12 cellular contexts compared by ENCODE assay signal in the genomic region with DNA sequence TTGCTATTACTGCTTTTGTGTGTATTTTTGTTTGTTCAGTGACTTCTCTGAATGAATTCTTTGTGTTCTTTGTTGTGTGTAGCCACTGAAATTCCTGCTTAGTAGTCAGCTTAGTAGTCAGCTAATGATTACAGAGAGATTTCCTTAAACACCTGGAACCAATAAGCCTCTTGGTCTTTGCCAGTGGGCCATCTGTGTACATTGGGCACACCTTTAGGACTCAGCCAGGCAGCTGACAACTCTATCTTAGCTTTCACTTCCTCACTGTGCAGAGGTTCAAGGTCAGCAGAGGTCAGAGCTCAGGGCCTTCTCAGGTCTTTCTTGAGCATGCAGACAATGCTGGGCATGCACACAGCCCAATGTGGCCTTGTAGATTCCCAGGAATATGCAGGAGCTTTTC. TPM values are rescaled to one million over a fixed set of nuclear protein-coding genes. Genes with fewer than 3 reads are reported as not detected.
DNase-seq lines count a peak whose midpoint lies in the region; ATAC-seq and TF ChIP-seq lines count a peak whose summit lies in the region.
"Had no signal": no experiment of that assay in that cellular context is flagged by ENCODE, and none has a peak within 500 bp of the region (broad histone marks: within the 10 kb centered on the region; RNA-seq: fewer than 3 reads in every experiment).

No MANE protein-coding gene starts in this region.

- H3K79me2 ChIP-seq in OCI-LY7 (ENCODE audit: insufficient read depth, low read depth, low read length) (no peaks in the 10 kb centered on the region), smooth muscle cell (ENCODE audit: low read depth) (no peaks in the 10 kb centered on the region)

- H3K9me3 ChIP-seq in OCI-LY7 (ENCODE audit: low read length) (no peaks in the 10 kb centered on the region), psoas muscle (no peaks in the 10 kb centered on the region), smooth muscle cell (replicated peaks; ENCODE audit: low read depth) (no peaks in the 10 kb centered on the region)

- H3K9ac ChIP-seq in smooth muscle cell (ENCODE audit: low read depth): no peak overlapping the region

- no peak overlapping the region for H3K4me2 ChIP-seq in OCI-LY7 (ENCODE audit: low read length)
- no peak overlapping the region for H3K4me2 ChIP-seq in smooth muscle cell

- H3K27me3 ChIP-seq in psoas muscle (ENCODE audit: insufficient read depth in 3 of 3, low read length in 2 of 3) (no peaks in the 10 kb centered on the region), smooth muscle cell (ENCODE audit: low read depth) (no peaks in the 10 kb centered on the region)

- no peaks in the 10 kb centered on the region for H3K9me2 ChIP-seq in OCI-LY7 (ENCODE audit: insufficient read depth, low read length)

- TF ChIP-seq CTCF in OCI-LY7 (conservative IDR thresholded peaks at IDR 0.05; ENCODE audit: low read length) (no peak), psoas muscle (IDR thresholded peaks at IDR 0.05) (no peak), smooth muscle cell (IDR thresholded peaks at IDR 0.05; ENCODE audit: borderline replicate concordance, insufficient read depth, poor library complexity, severe bottlenecking) (no peak)

- DNase-seq in OCI-LY7 (ENCODE audit: low spot score) (peak; percentile 22), psoas muscle (no peak), smooth muscle cell (lab: John Stamatoyannopoulos, UW; ENCODE audit: unreplicated experiment) (no peak), NCI-H1694 (lab: John Stamatoyannopoulos, UW) (no peak)
- no peak for DNase-seq in activated CD8-positive, alpha-beta memory T cell treated with anti-CD3 and anti-CD28 coated beads, Interleukin-2, amount 50 U/mL, for 4 hours
- DNase-seq: activated CD8-positive, alpha-beta memory T cell treated with anti-CD3 and anti-CD28 coated beads, Interleukin-2, amount 50 U/mL, for 48 hours; activated naive CD8-positive, alpha-beta T cell treated with anti-CD3 and anti-CD28 coated beads, Interleukin-2, amount 10 ng/mL, durations not matched to agents 7 days and 5 days; NCI-H1092; Right ventricle myocardium superior had no signal

- H3K4me3 ChIP-seq in OCI-LY7 (ENCODE audit: low read depth, low read length, poor library complexity, severe bottlenecking): no peak overlapping the region
- H3K4me3 ChIP-seq in psoas muscle: no peak overlapping the region
- no peak overlapping the region for H3K4me3 ChIP-seq in smooth muscle cell

- H3K4me1 ChIP-seq in OCI-LY7 (ENCODE audit: insufficient read depth, low read length, poor library complexity, severe bottlenecking): peaks cover 7% of the 10 kb centered on the region
- H3K4me1 ChIP-seq in psoas muscle: no peaks in the 10 kb centered on the region
- H3K4me1 ChIP-seq in smooth muscle cell (ENCODE audit: low read depth): no peaks in the 10 kb centered on the region

- no peak overlapping the region for H3K27ac ChIP-seq in OCI-LY7 (ENCODE audit: low read depth, low read length, poor library complexity, severe bottlenecking)
- H3K27ac ChIP-seq in psoas muscle: no peak overlapping the region
- H3K27ac ChIP-seq in smooth muscle cell (ENCODE audit: low read depth): no peak overlapping the region

- CTCF ChIA-PET in OCI-LY7 (lab: Charles Lee; ENCODE audit: unreplicated experiment): no interaction called here

- BruUV-seq in OCI-LY7 (replicated peaks; lab: Mats Ljungman, UMichigan): no TSS peak

- no peaks in the 10 kb centered on the region for H3F3A ChIP-seq in smooth muscle cell (ENCODE audit: low read depth)

- POLR2A ChIA-PET in OCI-LY7 (lab: Charles Lee): interaction anchor here (0.6 kb wide), 1 partner anchor 9 kb away, joined by 3 read pairs; no protein-coding TSS in a partner anchor

- H4K20me1 ChIP-seq in OCI-LY7 (ENCODE audit: insufficient read depth, low read length) (no peaks in the 10 kb centered on the region), smooth muscle cell (ENCODE audit: low read depth) (no peaks in the 10 kb centered on the region)

- H3K36me3 ChIP-seq in OCI-LY7 (ENCODE audit: insufficient read depth, low read length) (no peaks in the 10 kb centered on the region), psoas muscle (ENCODE audit: insufficient read depth in 1 of 2, low read depth in 1 of 2) (no peaks in the 10 kb centered on the region), smooth muscle cell (ENCODE audit: low read depth) (no peaks in the 10 kb centered on the region)

- ATAC-seq in GM18498 (IDR thresholded peaks at IDR 0.05; ENCODE audit: unreplicated experiment) (peak; percentile 70), GM19467 (IDR thresholded peaks at IDR 0.05; ENCODE audit: unreplicated experiment) (peak; percentile 85), HG02973 (IDR thresholded peaks at IDR 0.05; ENCODE audit: unreplicated experiment) (peak; percentile 39), psoas muscle (no peak)

- intact Hi-C loops in OCI-LY7 (cut with micrococcal nuclease; ENCODE audit: unreplicated experiment) (loop anchor here (1.0 kb wide), 1 partner anchor 127 kb away; no protein-coding TSS in a partner anchor), psoas muscle (cut with DNase I) (loop anchor here (5.0 to 10.0 kb wide), 3 partner anchors 92 to 125 kb away; a partner anchor contains a TSS)

- H2AFZ ChIP-seq in OCI-LY7 (ENCODE audit: low read length) (0 out of 2 replicates have a peak overlapping the region, but pooled peaks have one; percentile 0), smooth muscle cell (ENCODE audit: low read depth) (no peak overlapping the region)

RNA-seq across cellular contexts. Expression of a gene that starts 59.3 kb away (rescaled TPM):
- 14.4 and 20.4 TPM in 2 replicates for total RNA-seq in OCI-LY7 (2014; rRNA removed; shearing (Covaris generic))
- total RNA-seq in OCI-LY7 (2022) (26.4 and 27.6 TPM in 2 replicates), psoas muscle (10 to 100 TPM; 19.1 to 33.5 (median 29.8) TPM), smooth muscle cell (25.1 and 28.1 TPM in 2 replicates)
- polyA plus RNA-seq in psoas muscle (10 to 100 TPM; 22.7 to 51.1 (median 37.2) TPM), smooth muscle cell (20.0 and 23.6 TPM in 2 replicates)

RNA-seq across cellular contexts. Expression of a gene that starts 59.4 kb away (rescaled TPM):
- total RNA-seq in OCI-LY7 (2014; rRNA removed; shearing (Covaris generic)): 27.8 and 35.9 TPM in 2 replicates
- total RNA-seq in OCI-LY7 (2022): 35.7 and 40.4 TPM in 2 replicates
- 10 to 100 TPM; 20.6 to 24.3 (median 23.9) TPM for total RNA-seq in psoas muscle
- 10 to 100 TPM; 10.5 to 17.0 (median 11.3) TPM for polyA plus RNA-seq in psoas muscle
- total RNA-seq in smooth muscle cell: 41.0 and 56.5 TPM in 2 replicates
- polyA plus RNA-seq in smooth muscle cell: 12.4 and 15.5 TPM in 2 replicates

Comparison
In these comparisons a context has a peak if more than half of its experiments do, and no peak if none do; other contexts are left out.
1. ATAC-seq: peak in GM18498 (single experiment), GM19467 (single experiment) and HG02973 (single experiment); none in psoas muscle (0 of 4).